8 cellular contexts compared by ENCODE assay signal in the genomic region with DNA sequence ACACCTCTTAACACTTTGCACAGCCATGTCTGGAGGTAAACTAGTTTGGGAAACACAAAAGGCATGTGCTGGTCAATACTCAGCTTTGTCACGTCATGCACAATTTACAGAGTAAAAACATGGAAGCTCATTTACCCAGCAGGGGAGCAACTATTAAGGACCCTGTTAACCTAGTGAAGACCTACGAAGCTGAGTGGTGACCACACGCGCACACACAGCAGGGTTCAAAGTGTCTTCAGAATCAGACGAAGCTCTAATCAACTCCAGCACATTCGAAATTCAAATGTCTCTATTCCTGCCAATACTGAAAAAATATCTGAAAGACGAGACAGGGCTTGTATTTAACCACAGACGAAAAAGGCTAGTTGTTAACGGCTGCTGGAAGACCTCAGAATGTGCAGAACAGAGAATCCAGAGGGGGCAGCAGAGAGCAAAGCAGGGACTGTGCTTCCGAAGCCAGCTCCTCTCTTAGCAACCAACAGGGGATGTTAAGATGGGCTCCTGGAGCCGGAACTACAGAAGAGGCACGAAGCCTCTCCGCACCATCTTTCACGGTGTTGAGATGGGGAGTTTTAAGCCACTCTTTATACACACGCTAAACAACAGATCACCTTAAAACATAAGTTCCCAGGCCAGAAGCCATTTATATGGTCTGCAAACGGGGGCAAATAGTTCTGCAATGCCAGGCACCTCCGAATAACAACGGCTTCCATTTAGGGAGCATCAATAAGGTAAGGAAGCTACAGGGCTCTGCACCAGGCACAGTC. TPM values are rescaled to one million over a fixed set of nuclear protein-coding genes. Genes with fewer than 3 reads are reported as not detected.
DNase-seq lines count a peak whose midpoint lies in the region; ATAC-seq, FAIRE-seq and TF ChIP-seq lines count a peak whose summit lies in the region.

No MANE protein-coding gene starts in this region.

- TF ChIP-seq POLR2A in lower leg skin (IDR thresholded peaks at IDR 0.05): no peak

- H3K27ac ChIP-seq in dorsolateral prefrontal cortex: peak overlapping the region in 54 of 59 donors; percentile 20 to 81 (median 64)

- intact Hi-C loops in dorsolateral prefrontal cortex (cut with DNase I): loop anchor here in 1 of 2 donors (5.0 kb wide), 1 partner anchor 216 kb away; no protein-coding TSS in a partner anchor
- intact Hi-C loops in lower leg skin (cut with DNase I; ENCODE audit: low total_unique reads): no loop called here

- peak; percentile 89 for DNase-seq in AG20443 (ENCODE audit: low spot score)
- peak; percentile 57 for DNase-seq in GM19239 (ENCODE audit: insufficient read length, low spot score)
- DNase-seq in NCI-H748 (lab: John Stamatoyannopoulos, UW; ENCODE audit: unreplicated experiment): peak; percentile 90
- DNase-seq in activated CD4-positive, alpha-beta T cell treated with anti-CD3 and anti-CD28 coated beads, Interleukin-2, amount 50 U/mL, for 48 hours: peak; percentile 76 to 84
- peak; percentile 49 to 91 (median 84) for DNase-seq in dorsolateral prefrontal cortex
- DNase-seq in lower leg skin (ENCODE audit: low spot score in 2 of 2): peak; percentile 75 to 91
- peak; percentile 60 to 73 (median 61) for DNase-seq in stimulated activated CD4-positive, alpha-beta T cell treated with anti-CD3 and anti-CD28 coated beads, TNF-alpha, amount 100 ng/mL, for 24 hours (ENCODE audit: low read depth in 3 of 3)

- WGBS in lower leg skin, 2 donors: 17 to 23% methylated on average over 18 of the region's 18 CpGs

- peak; percentile 94 for ATAC-seq in HG03520 (IDR thresholded peaks at IDR 0.05; ENCODE audit: unreplicated experiment)

- H3K4me3 ChIP-seq in dorsolateral prefrontal cortex: peak overlapping the region; percentile 9 to 63 (median 46)
- no peak overlapping the region for H3K4me3 ChIP-seq in lower leg skin (ENCODE audit: low read depth, poor library complexity, severe bottlenecking)

- FAIRE-seq in GM19239 (lab: Jason Lieb, UNC): peak; percentile 28

- TF ChIP-seq CTCF in dorsolateral prefrontal cortex (IDR thresholded peaks at IDR 0.05 in 54 of 56, conservative IDR thresholded peaks at IDR 0.05 in 2 of 56; ENCODE audit: low read depth in 1 of 56, partially characterized antibody in 56 of 56): peak; percentile 62 to 99 (median 93)
- TF ChIP-seq CTCF in lower leg skin (IDR thresholded peaks at IDR 0.05): peak in 1 of 3 donors; percentile 68

- no peaks in the 10 kb centered on the region for H3K27me3 ChIP-seq in dorsolateral prefrontal cortex

RNA-seq across cellular contexts. Expression of a gene that starts 45.7 kb away (rescaled TPM):
- total RNA-seq in dorsolateral prefrontal cortex: 100 to 1,000 TPM in 112 of 120 experiments, 10 to 100 TPM in 8; 82.8 to 193 (median 119) TPM
- total RNA-seq in lower leg skin: 10 to 100 TPM; 11.1 to 30.2 (median 22.5) TPM

RNA-seq across cellular contexts. Expression of a gene that starts 46.4 kb away (rescaled TPM):
- total RNA-seq in dorsolateral prefrontal cortex (10 to 100 TPM in 26 of 120 experiments, 1 to 10 TPM in 94; 3.4 to 15.7 (median 7.1) TPM), lower leg skin (10 to 100 TPM in 2 of 4 donors, 1 to 10 TPM in 2; 7.9 to 15.9 (median 10.0) TPM)
